Comparison of ENCODE assay signal across 1 cellular context in genomic region chr9:16619897-16620296, GRCh38.
TF ChIP-seq lines count a peak whose summit lies in the region.

No MANE protein-coding gene starts in this region.

TF ChIP-seq in WTC11, 78 proteins besides CTCF, POLR2A, EP300 and RAD21 (continued from another document):
- TF ChIP-seq MXD4 (CRISPR knock-in tag; IDR thresholded peaks at IDR 0.05; ENCODE audit: borderline replicate concordance) = no peak
